In the genomic region with DNA sequence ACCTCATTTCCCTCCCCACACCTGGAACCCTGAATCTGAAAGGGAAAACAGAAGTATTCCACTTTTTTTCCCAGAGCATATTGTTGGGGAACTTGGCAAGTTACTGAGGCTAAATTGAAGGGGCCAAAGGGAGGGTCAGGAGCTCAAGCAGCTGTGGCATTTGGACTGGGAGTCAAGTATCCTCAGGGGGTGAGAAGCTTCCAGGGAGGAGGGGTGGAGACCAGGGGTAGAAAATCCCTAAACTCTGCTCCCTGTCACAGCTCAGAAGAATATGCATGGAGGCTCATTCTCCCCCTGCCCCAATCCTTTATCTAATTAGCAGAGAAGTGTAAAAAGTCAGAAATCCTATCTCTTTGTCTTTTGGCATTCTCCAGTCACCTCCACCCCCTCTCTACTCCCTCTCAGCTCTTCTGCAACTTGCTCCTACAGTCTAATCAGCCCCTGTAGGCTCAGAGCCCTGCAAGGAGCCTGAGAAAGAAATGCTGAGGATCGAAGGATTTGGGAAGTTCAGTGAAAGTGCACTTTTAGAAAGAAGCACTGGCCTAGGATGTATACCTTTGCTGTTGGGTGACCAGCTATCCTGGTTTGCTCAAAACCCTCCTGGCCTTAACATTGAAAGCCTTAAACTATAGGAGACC, we compare ENCODE assay signal across 27 cellular contexts. TPM values are rescaled to one million over a fixed set of nuclear protein-coding genes. Genes with fewer than 3 reads are reported as not detected.
"Had no signal": no experiment of that assay in that cellular context is flagged by ENCODE, and none has a peak within 500 bp of the region (broad histone marks: within the 10 kb centered on the region; RNA-seq: fewer than 3 reads in every experiment).

No MANE protein-coding gene starts in this region.

- H3K36me3 ChIP-seq: thoracic aorta, vagina, WERI-Rb-1 had no signal

- FAIRE-seq: frontal cortex, TTC549 had no signal

- DNase-seq: activated CD4-positive, alpha-beta T cell treated with anti-CD3 and anti-CD28 coated beads for 1 hour; activated CD4-positive, alpha-beta T cell treated with anti-CD3 and anti-CD28 coated beads, Interleukin-2, amount 50 U/mL, for 1 hour; activated CD8-positive, alpha-beta T cell treated with anti-CD3 and anti-CD28 coated beads, Interleukin-2, amount 10 ng/mL, durations not matched to agents 7 days and 5 days; activated gamma-delta T cell; activated naive CD4-positive, alpha-beta T cell treated with anti-CD3 and anti-CD28 coated beads, Interleukin-2, amount 50 U/mL, for 16 hours; activated naive CD8-positive, alpha-beta T cell treated with anti-CD3 and anti-CD28 coated beads, Interleukin-2, amount 50 U/mL, for 24 hours; body of pancreas; effector CD4-positive, alpha-beta T cell; glutamatergic neuron; left ventricle myocardium superior; stimulated activated CD4-positive, alpha-beta T cell treated with anti-CD3 and anti-CD28 coated beads, Interleukin-2, amount 100 ng/mL, for 48 hours; stimulated activated CD8-positive, alpha-beta memory T cell treated with anti-CD3 and anti-CD28 coated beads, Interleukin-4, amount 100 ng/mL, for 48 hours; stimulated activated naive B cell treated with anti-CD40 and anti-IgM and Interleukin-4, amounts not matched to agents 10 μg/mL and 1 μg/mL and 100 μg/mL, for 72 hours; WERI-Rb-1 had no signal

- ATAC-seq: activated CD8-positive, alpha-beta T cell treated with anti-CD3 and anti-CD28 coated beads, Interleukin-2, amount 10 ng/mL, durations not matched to agents 7 days and 5 days; activated naive CD8-positive, alpha-beta T cell treated with anti-CD3 and anti-CD28 coated beads, Interleukin-2, amount 50 U/mL, for 24 hours; body of pancreas; esophagus mucosa; left ventricle myocardium superior; stimulated activated naive B cell treated with anti-CD40 and anti-IgM and Interleukin-4, amounts not matched to agents 10 μg/mL and 1 μg/mL and 100 μg/mL, for 72 hours had no signal

- H3K79me2 ChIP-seq: hepatocyte had no signal

- H3K4me1 ChIP-seq: body of pancreas, vagina had no signal

- H2AFZ ChIP-seq: hepatocyte had no signal

- H3K9me3 ChIP-seq: body of pancreas, thoracic aorta, vagina had no signal

- H3K27me3 ChIP-seq: body of pancreas, hepatocyte, vagina had no signal

- H3K27ac ChIP-seq: body of pancreas, hepatocyte, thoracic aorta, vagina, WERI-Rb-1 had no signal

- H3K4me2 ChIP-seq: hepatocyte had no signal

- H3K4me3 ChIP-seq: body of pancreas, hepatocyte, thoracic aorta, vagina had no signal

RNA-seq across cellular contexts. Expression of gene WNT8A, which starts 5.7 kb away (rescaled TPM):
- total RNA-seq: activated CD8-positive, alpha-beta T cell treated with anti-CD3 and anti-CD28 coated beads, Interleukin-2, amount 10 ng/mL, durations not matched to agents 7 days and 5 days; activated T-helper 1 cell treated with anti-CD3 and anti-CD28 coated beads, Interleukin-12 subunit alpha, Interleukin-12 subunit beta, Interleukin-2, Interleukin-4 antibody, amounts not matched to agents 30 ng/mL and 10 ng/mL and 1 ng/mL, durations not matched to agents 14 hours and 24 hours and 36 hours; body of pancreas; cardiac septum; chondrocyte; esophagus mucosa; hepatocyte; left ventricle myocardium superior; mononuclear cell; myocyte; osteocyte; progenitor cell of endocrine pancreas; thoracic aorta; vagina had no signal
- polyA plus RNA-seq: hepatocyte had no signal
